In genomic region chr10:121681171-121681752, GRCh38 we compare ENCODE assay signal across 21 cellular contexts.
DNase-seq lines count a peak whose midpoint lies in the region; ATAC-seq and TF ChIP-seq lines count a peak whose summit lies in the region.
"Had no signal": no experiment of that assay in that cellular context is flagged by ENCODE, and none has a peak within 500 bp of the region (broad histone marks: within the 10 kb centered on the region; RNA-seq: fewer than 3 reads in every experiment).

No MANE protein-coding gene starts in this region.

- peaks cover 68% of the 10 kb centered on the region for H3K27me3 Mint-ChIP-seq in nephron (ENCODE audit: low read depth)
- no peaks in the 10 kb centered on the region for H3K27me3 Mint-ChIP-seq in activated CD4-positive, alpha-beta T cell treated with anti-CD3 and anti-CD28 coated beads, Interleukin-2, amount 10 ng/mL, durations not matched to agents 7 days and 5 days

- POLR2A ChIA-PET in HEK293T (lab: Yijun Ruan, JAX): no interaction called here
- POLR2A ChIA-PET in activated CD4-positive, alpha-beta T cell treated with anti-CD3 and anti-CD28 coated beads, Interleukin-2, amount 10 ng/mL, durations not matched to agents 7 days and 5 days (lab: Charles Lee): no interaction called here

- DNase-seq in HEK293T (ENCODE audit: extremely low spot score) (no peak), epithelial cell of esophagus (ENCODE audit: low read depth) (no peak), substantia nigra (lab: John Stamatoyannopoulos, UW) (no peak), DMS79 (lab: John Stamatoyannopoulos, UW) (no peak)
- no peak for DNase-seq in activated CD4-positive, alpha-beta T cell treated with anti-CD3 and anti-CD28 coated beads, Interleukin-2, amount 10 ng/mL, durations not matched to agents 7 days and 5 days
- DNase-seq: activated CD8-positive, alpha-beta memory T cell treated with anti-CD3 and anti-CD28 coated beads for 24 hours; activated naive CD8-positive, alpha-beta T cell treated with anti-CD3 and anti-CD28 coated beads, Interleukin-2, amount 50 U/mL, for 24 hours; effector memory CD4-positive, alpha-beta T cell; GF-D8; hippocampal formation; Karpas-422; kidney; NCI-H1105; Peyer's patch; stimulated activated CD4-positive, alpha-beta T cell treated with anti-CD3 and anti-CD28 coated beads, Interleukin-4, amount 100 ng/mL, for 24 hours had no signal

- H3K4me3 Mint-ChIP-seq in nephron: peak overlapping the region in 1 of 3 experiments; percentile 21
- H3K4me3 Mint-ChIP-seq in activated CD4-positive, alpha-beta T cell treated with anti-CD3 and anti-CD28 coated beads, Interleukin-2, amount 10 ng/mL, durations not matched to agents 7 days and 5 days: no peak overlapping the region
- H3K4me3 Mint-ChIP-seq: activated naive CD8-positive, alpha-beta T cell treated with anti-CD3 and anti-CD28 coated beads, Interleukin-2, amount 50 U/mL, for 24 hours; T-helper 2 cell treated with Interferon-gamma antibody and Interleukin-4, amounts not matched to agents 5 μg/mL and 100 μg/mL, for 36 hours had no signal

- H3K27ac ChIP-seq in substantia nigra (ENCODE audit: low read depth, low read length, poor library complexity, severe bottlenecking): peak overlapping the region; percentile 10
- H3K27ac ChIP-seq: SK-N-MC had no signal

- H3K36me3 Mint-ChIP-seq in nephron (ENCODE audit: low read depth): no peaks in the 10 kb centered on the region
- no peaks in the 10 kb centered on the region for H3K36me3 Mint-ChIP-seq in activated CD4-positive, alpha-beta T cell treated with anti-CD3 and anti-CD28 coated beads, Interleukin-2, amount 10 ng/mL, durations not matched to agents 7 days and 5 days (ENCODE audit: low read depth)

- TF ChIP-seq CTCF in epithelial cell of esophagus (IDR thresholded peaks at IDR 0.05; ENCODE audit: insufficient read depth, low read depth, low read length, missing control alignments) (peak; percentile 20), nephron (IDR thresholded peaks at IDR 0.05; ENCODE audit: unreplicated experiment in 3 of 3) (no peak)

- H3K27ac Mint-ChIP-seq in nephron: peak overlapping the region; percentile 26 to 88 (median 59)
- H3K27ac Mint-ChIP-seq in activated CD4-positive, alpha-beta T cell treated with anti-CD3 and anti-CD28 coated beads, Interleukin-2, amount 10 ng/mL, durations not matched to agents 7 days and 5 days: no peak overlapping the region
- H3K27ac Mint-ChIP-seq: activated naive CD8-positive, alpha-beta T cell treated with anti-CD3 and anti-CD28 coated beads, Interleukin-2, amount 50 U/mL, for 24 hours; T-helper 2 cell treated with Interferon-gamma antibody and Interleukin-4, amounts not matched to agents 5 μg/mL and 100 μg/mL, for 36 hours had no signal

- CTCF ChIA-PET in HEK293T (lab: Yijun Ruan, JAX): no interaction called here
- CTCF ChIA-PET in activated CD4-positive, alpha-beta T cell treated with anti-CD3 and anti-CD28 coated beads, Interleukin-2, amount 10 ng/mL, durations not matched to agents 7 days and 5 days (lab: Charles Lee): no interaction called here

- no peak for ATAC-seq in HG02840 (IDR thresholded peaks at IDR 0.05; ENCODE audit: low FRiP score, unreplicated experiment)
- no peak for ATAC-seq in GM21723 (IDR thresholded peaks at IDR 0.05; ENCODE audit: unreplicated experiment)
- ATAC-seq: activated naive CD8-positive, alpha-beta T cell treated with anti-CD3 and anti-CD28 coated beads, Interleukin-2, amount 50 U/mL, for 24 hours; GM12878 had no signal

- H3K9me3 Mint-ChIP-seq in nephron: peaks cover 22% of the 10 kb centered on the region
- H3K9me3 Mint-ChIP-seq in activated CD4-positive, alpha-beta T cell treated with anti-CD3 and anti-CD28 coated beads, Interleukin-2, amount 10 ng/mL, durations not matched to agents 7 days and 5 days: no peaks in the 10 kb centered on the region
- H3K9me3 Mint-ChIP-seq: activated naive CD8-positive, alpha-beta T cell treated with anti-CD3 and anti-CD28 coated beads, Interleukin-2, amount 50 U/mL, for 24 hours; T-helper 2 cell treated with Interferon-gamma antibody and Interleukin-4, amounts not matched to agents 5 μg/mL and 100 μg/mL, for 36 hours had no signal

- no peak overlapping the region for H3K4me3 ChIP-seq in epithelial cell of esophagus (ENCODE audit: low read length)
- H3K4me3 ChIP-seq: GM12878, Peyer's patch, SK-N-MC had no signal

- peaks cover 44% of the 10 kb centered on the region for H3K4me1 Mint-ChIP-seq in nephron
- H3K4me1 Mint-ChIP-seq in activated CD4-positive, alpha-beta T cell treated with anti-CD3 and anti-CD28 coated beads, Interleukin-2, amount 10 ng/mL, durations not matched to agents 7 days and 5 days: no peaks in the 10 kb centered on the region
- H3K4me1 Mint-ChIP-seq: activated naive CD8-positive, alpha-beta T cell treated with anti-CD3 and anti-CD28 coated beads, Interleukin-2, amount 50 U/mL, for 24 hours had no signal

TF ChIP-seq in HEK293T, 16 proteins besides CTCF, POLR2A, EP300 and RAD21:
- TF ChIP-seq L3MBTL2 (conservative IDR thresholded peaks at IDR 0.05): peak; percentile 60; the same call in 1 of the 2 replicates
- TF ChIP-seq TARDBP (IDR thresholded peaks at IDR 0.05): no peak
